Comparison of ENCODE assay signal across 8 cellular contexts in the genomic region with DNA sequence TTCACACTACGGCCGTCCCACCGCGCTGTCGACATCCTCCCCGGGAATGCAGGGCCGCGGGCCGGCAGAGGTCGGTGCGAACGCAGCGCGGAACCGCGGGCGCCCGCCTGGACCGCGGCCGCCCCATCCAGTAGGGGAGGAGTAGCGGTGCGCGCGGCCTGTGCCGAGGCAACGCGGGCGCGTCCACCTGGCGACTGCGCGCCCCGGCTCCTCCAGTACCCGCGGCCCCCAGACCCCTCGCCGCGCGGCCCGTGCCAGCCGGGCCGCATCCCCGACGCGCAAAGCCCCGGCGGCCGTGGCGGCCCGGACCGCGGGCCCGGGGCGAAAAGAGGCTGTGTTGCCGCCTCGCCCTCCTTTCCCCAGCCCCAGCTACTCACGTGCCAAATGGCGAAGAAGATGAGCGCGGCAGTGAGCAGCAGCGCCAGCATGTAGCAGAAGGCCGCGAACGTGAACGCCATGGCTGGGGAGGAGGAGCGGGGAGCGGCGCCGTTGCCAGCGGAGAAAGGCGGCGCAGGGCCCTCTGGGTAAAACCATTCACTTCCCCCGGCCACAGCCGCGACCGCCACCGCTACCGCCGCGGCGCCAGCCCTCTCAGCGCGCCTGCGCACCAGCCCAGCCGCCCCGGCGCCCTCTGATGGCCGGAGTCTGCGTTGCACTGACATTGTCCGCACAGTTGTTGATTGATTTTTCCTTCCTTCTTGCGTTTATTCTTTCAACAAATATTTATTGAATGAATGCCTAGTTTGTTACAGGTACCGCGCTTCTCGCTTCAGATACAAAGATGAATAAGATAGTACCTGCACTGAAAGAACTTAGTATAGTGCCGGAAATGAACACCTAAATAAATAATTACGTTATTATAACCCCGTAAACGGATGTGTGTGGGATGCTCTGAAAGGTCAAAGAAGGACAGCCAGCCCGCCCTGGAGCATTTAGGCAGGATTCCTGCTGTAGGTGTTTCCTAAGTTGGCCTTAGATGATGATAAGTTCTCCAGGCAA. TPM values are rescaled to one million over a fixed set of nuclear protein-coding genes. Genes with fewer than 3 reads are reported as not detected.
A peak's percentile ranks its signal among the peaks of the same experiment; 100 is the strongest.
DNase-seq lines count a peak whose midpoint lies in the region; ATAC-seq and TF ChIP-seq lines count a peak whose summit lies in the region.

A gene (minus strand): TSS at position 505 of the 999 bp plus-strand sequence. CDS start 47 bp downstream, at position 458.

- DNase-seq in GM13977 (ENCODE audit: low spot score): peak; percentile 98
- peak; percentile 76 for DNase-seq in NCI-H146 treated with DMSO at 0.1 percent for 48 hours (lab: John Stamatoyannopoulos, UW; ENCODE audit: unreplicated experiment)
- peak; percentile 73 for DNase-seq in amniotic stem cell (lab: John Stamatoyannopoulos, UW)
- DNase-seq in left ventricle myocardium superior: peak; percentile 95
- DNase-seq in pulmonary artery endothelial cell (ENCODE audit: low read depth, low spot score): peak; percentile 71
- DNase-seq in uterus: peak; percentile 88 to 92

- ATAC-seq in HG02884 (IDR thresholded peaks at IDR 0.05; ENCODE audit: unreplicated experiment) (peak; percentile 90), left ventricle myocardium superior (peak; percentile 99)

- H3K27me3 ChIP-seq in uterus: no peaks in the 10 kb centered on the region

- TF ChIP-seq POLR2A in uterus (IDR thresholded peaks at IDR 0.05): peak; percentile 30 to 49

- H3K36me3 ChIP-seq in uterus: no peaks in the 10 kb centered on the region

- peaks cover 0 to 9% of the 10 kb centered on the region in 2 donors for H3K4me1 ChIP-seq in uterus

- in situ Hi-C loops in GM13977 (cut with MboI; ENCODE audit: low pct_unique_long_range_greater_than_20kb, low sequenced_read_pairs, unreplicated experiment): no loop called here

- H3K4me3 ChIP-seq in uterus: peak within 1 kb of the TSS; percentile 64 to 69

- intact Hi-C loops in T-helper 1 cell treated with Interleukin-12 subunit alpha and Interleukin-12 subunit beta and Interleukin-4 antibody, amounts not matched to agents 30 ng/mL and 1 ng/mL, for 36 hours (cut with micrococcal nuclease): loop anchor here (1.0 to 5.0 kb wide), 15 partner anchors 45 to 1889 kb away; a partner anchor contains a TSS
- intact Hi-C loops in left ventricle myocardium superior (cut with micrococcal nuclease) (no loop called here), uterus (cut with DNase I; ENCODE audit: low total_unique reads) (no loop called here)

- H3K9me3 ChIP-seq in uterus: no peaks in the 10 kb centered on the region

- TF ChIP-seq CTCF in GM13977 (IDR thresholded peaks at IDR 0.05; ENCODE audit: extremely low read depth, insufficient read depth, missing control alignments) (peak; percentile 91), uterus (IDR thresholded peaks at IDR 0.05) (peak; percentile 89 to 96 (median 96))

- peak within 1 kb of the TSS; percentile 93 to 96 for H3K27ac ChIP-seq in uterus

RNA-seq across cellular contexts. Expression of the gene that starts here (rescaled TPM):
- 77.3 and 83.0 TPM in 2 replicates for total RNA-seq in T-helper 1 cell treated with Interleukin-12 subunit alpha and Interleukin-12 subunit beta and Interleukin-4 antibody, amounts not matched to agents 30 ng/mL and 1 ng/mL, for 36 hours
- total RNA-seq in left ventricle myocardium superior (102 TPM), pulmonary artery endothelial cell (101 and 143 TPM in 2 replicates), uterus (100 to 1,000 TPM in 3 of 4 donors, 10 to 100 TPM in 1; 18.7 to 177 (median 142) TPM)

Comparison
In these comparisons a context has a peak if more than half of its experiments do, and no peak if none do; other contexts are left out.
1. Peak in every context shown above with its lines: DNase-seq, ATAC-seq, H3K4me3 ChIP-seq and H3K27ac ChIP-seq.